ENCODE assay signal across 19 cellular contexts in the genomic region with DNA sequence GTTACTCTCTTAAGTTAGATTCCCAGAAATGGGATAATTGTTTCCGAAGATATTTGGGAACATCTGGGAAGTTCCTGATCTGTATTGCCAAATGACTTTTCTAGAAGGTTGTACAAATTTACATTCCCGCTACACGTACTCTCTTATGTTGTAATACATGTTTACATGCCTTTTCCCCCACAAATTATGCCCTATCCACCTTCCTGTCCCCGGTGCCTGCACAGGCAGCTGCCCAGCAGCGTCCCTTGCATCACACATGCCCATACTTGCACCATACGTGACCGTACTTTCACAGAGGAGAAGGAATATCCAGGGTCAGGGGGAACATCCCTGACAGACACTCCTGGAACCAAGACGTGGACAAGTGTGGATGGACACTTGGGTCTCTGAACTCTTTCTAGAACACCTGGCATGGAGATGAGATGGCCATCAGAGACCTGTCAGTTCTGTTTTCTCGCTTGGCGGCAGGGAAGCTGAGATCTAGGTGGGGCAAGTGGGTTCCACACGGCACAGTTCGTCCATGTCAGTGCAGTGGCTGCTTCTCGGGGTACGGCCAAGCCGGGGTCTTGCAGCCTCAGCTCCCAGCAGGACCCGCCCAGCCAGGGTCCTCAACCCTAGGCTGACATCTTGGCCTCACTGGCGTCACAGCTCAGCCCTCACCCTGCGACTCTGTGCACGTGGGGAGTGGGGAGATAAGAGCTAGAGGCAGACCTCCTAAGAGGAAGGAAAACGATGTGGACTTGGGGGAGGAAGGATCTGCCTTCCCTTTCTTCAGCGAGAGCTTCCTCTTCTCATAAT. TPM values are rescaled to one million over a fixed set of nuclear protein-coding genes. Genes with fewer than 3 reads are reported as not detected.
DNase-seq lines count a peak whose midpoint lies in the region; ATAC-seq, FAIRE-seq and TF ChIP-seq lines count a peak whose summit lies in the region.
"Had no signal": no experiment of that assay in that cellular context is flagged by ENCODE, and none has a peak within 500 bp of the region (broad histone marks: within the 10 kb centered on the region; RNA-seq: fewer than 3 reads in every experiment).

No MANE protein-coding gene starts in this region.

- H3K4me3 ChIP-seq in IMR-90 (ENCODE audit: insufficient read depth, low read depth, low read length) = no peak overlapping the region
- no peak overlapping the region for H3K4me3 ChIP-seq in K562
- no peak overlapping the region for H3K4me3 ChIP-seq in lower lobe of right lung
- H3K4me3 ChIP-seq in Peyer's patch = no peak overlapping the region
- H3K4me3 ChIP-seq: ovary, PC-9, thoracic aorta had no signal

- H3K4me1 ChIP-seq in IMR-90 (ENCODE audit: control insufficient read depth, insufficient read depth, low read length) (peaks cover 2% of the 10 kb centered on the region; the same call in 1 of the 2 replicates), K562 (replicated peaks in 1 of 2; ENCODE audit: control insufficient read depth in 2 of 2, insufficient read depth in 2 of 2, low read length in 2 of 2) (peaks cover 11 to 39% of the 10 kb centered on the region in 2 experiments; a peak in 4 of 5 replicates), lower lobe of right lung (peaks cover 19% of the 10 kb centered on the region), Peyer's patch (no peaks in the 10 kb centered on the region)

- ATAC-seq in IMR-90 (ENCODE audit: low read depth) (no peak; the same call in 1 of the 2 replicates), K562 (peak; percentile 18), lower lobe of right lung (peak; percentile 60 to 70), GM19463 (IDR thresholded peaks at IDR 0.05; ENCODE audit: unreplicated experiment) (no peak)
- ATAC-seq: activated CD8-positive, alpha-beta T cell treated with anti-CD3 and anti-CD28 coated beads for 36 hours; T-helper 17 cell had no signal

- no peaks in the 10 kb centered on the region for H3K79me1 ChIP-seq in IMR-90 (ENCODE audit: low read depth in 1 of 2, low read length in 2 of 2)

- H3K4ac ChIP-seq in IMR-90 (ENCODE audit: low read depth, low read length) = no peak overlapping the region; the same call in 1 of the 2 replicates

- H2BK5ac ChIP-seq in IMR-90 (ENCODE audit: low read depth, low read length, poor library complexity, severe bottlenecking) = no peak overlapping the region

- TF ChIP-seq POLR2A in IMR-90 (IDR thresholded peaks at IDR 0.05; ENCODE audit: low read depth, low read length) = no peak
- TF ChIP-seq POLR2A in K562 (conservative IDR thresholded peaks at IDR 0.05) = no peak
- no peak for TF ChIP-seq POLR2A in Peyer's patch (IDR thresholded peaks at IDR 0.05)

- H2BK120ac ChIP-seq in IMR-90 (ENCODE audit: low read depth, low read length) = no peak overlapping the region

- H3K27me3 ChIP-seq in IMR-90 (ENCODE audit: control insufficient read depth, insufficient read depth, low read length) (peaks cover 8% of the 10 kb centered on the region; the same call in 1 of the 2 replicates), K562 (ENCODE audit: control insufficient read depth in 2 of 2, insufficient read depth in 2 of 2, low read length in 2 of 2) (peaks cover 0 to 4% of the 10 kb centered on the region in 2 experiments; a peak in 1 of 5 replicates), lower lobe of right lung (ENCODE audit: low read depth) (no peaks in the 10 kb centered on the region), Peyer's patch (no peaks in the 10 kb centered on the region)
- H3K27me3 ChIP-seq: ovary had no signal

- no TSS peak for BruUV-seq in IMR-90 (replicated peaks; lab: Mats Ljungman, UMichigan)
- no TSS peak for BruUV-seq in K562 (replicated peaks; lab: Mats Ljungman, UMichigan)

- no peak overlapping the region for H4K8ac ChIP-seq in IMR-90 (ENCODE audit: low read depth in 2 of 2, low read length in 2 of 2)

- intact Hi-C loops in IMR-90 (cut with micrococcal nuclease) = no loop called here
- intact Hi-C loops in K562 (cut with micrococcal nuclease) = no loop called here
- intact Hi-C loops in lower lobe of right lung (cut with DNase I) = no loop called here

- dilution Hi-C loops in IMR-90 (cut with HindIII; ENCODE audit: low sequenced_read_pairs, unreplicated experiment) = no loop called here

- H2BK20ac ChIP-seq in IMR-90 (ENCODE audit: low read depth, low read length) = no peak overlapping the region

- H3K9me3 ChIP-seq in IMR-90 (ENCODE audit: control insufficient read depth, insufficient read depth, low read length) = peaks cover 5% of the 10 kb centered on the region
- H3K9me3 ChIP-seq in K562 (replicated peaks; ENCODE audit: control insufficient read depth, insufficient read depth, low read depth, low read length) = no peaks in the 10 kb centered on the region
- no peaks in the 10 kb centered on the region for H3K9me3 ChIP-seq in lower lobe of right lung
- H3K9me3 ChIP-seq in Peyer's patch = no peaks in the 10 kb centered on the region
- H3K9me3 ChIP-seq: ovary, thoracic aorta had no signal

- DNase-seq in AG20443 (ENCODE audit: low spot score) = peak; percentile 30
- DNase-seq in IMR-90 = peak; percentile 37
- no peak for DNase-seq in K562 (ENCODE audit: extremely low read depth in 1 of 4, low spot score in 3 of 4)
- DNase-seq in lower lobe of right lung = peak; percentile 63
- no peak for DNase-seq in Peyer's patch
- no peak for DNase-seq in hepatic stellate cell (ENCODE audit: low spot score)
- no peak for DNase-seq in NCI-H2081 treated with DMSO at 0.1 percent for 48 hours (lab: John Stamatoyannopoulos, UW)
- DNase-seq: activated CD8-positive, alpha-beta T cell treated with anti-CD3 and anti-CD28 coated beads for 36 hours; DMS 273 treated with DMSO at 0.1 percent for 48 hours; foreskin melanocyte; immature natural killer cell; NCI-H1048; ovary; PC-9; stimulated activated CD4-positive, alpha-beta T cell treated with anti-CD3 and anti-CD28 coated beads, Interleukin-15, amount 100 ng/mL, for 24 hours; T-helper 17 cell had no signal

- TF ChIP-seq CTCF in IMR-90 (conservative IDR thresholded peaks at IDR 0.05; ENCODE audit: low read depth, low read length) = no peak
- TF ChIP-seq CTCF in K562 (IDR thresholded peaks at IDR 0.05 in 2 of 3, conservative IDR thresholded peaks at IDR 0.05 in 1 of 3; ENCODE audit: insufficient read depth in 2 of 3, low read depth in 1 of 3, low read length in 3 of 3) = no peak
- no peak for TF ChIP-seq CTCF in lower lobe of right lung (IDR thresholded peaks at IDR 0.05)
- no peak for TF ChIP-seq CTCF in Peyer's patch (IDR thresholded peaks at IDR 0.05)

- no peak overlapping the region for H4K5ac ChIP-seq in IMR-90 (ENCODE audit: low read depth, low read length)

- no peak overlapping the region for H3K14ac ChIP-seq in IMR-90 (replicated peaks; ENCODE audit: low read depth, low read length)

- POLR2A ChIA-PET in IMR-90 (lab: Charles Lee; ENCODE audit: unreplicated experiment) (no interaction called here), K562 (lab: Yijun Ruan, JAX) (interaction anchor here (0.6 to 1.3 kb wide), 5 partner anchors 9 to 205 kb away, joined by 3 to 8 read pairs (median 4); no protein-coding TSS in a partner anchor)

- FAIRE-seq in K562 (lab: Jason Lieb, UNC) = peak; percentile 35
- FAIRE-seq: astrocyte had no signal

- H3K23ac ChIP-seq in IMR-90 (ENCODE audit: low read depth, low read length) = no peak overlapping the region

- H4K91ac ChIP-seq in IMR-90 (ENCODE audit: insufficient read depth, low read depth, low read length) = no peak overlapping the region

- H3K36me3 ChIP-seq in IMR-90 (ENCODE audit: control insufficient read depth, insufficient read depth, low read length) = no peaks in the 10 kb centered on the region
- no peaks in the 10 kb centered on the region for H3K36me3 ChIP-seq in K562 (ENCODE audit: control insufficient read depth, insufficient read depth, low read length)
- H3K36me3 ChIP-seq in lower lobe of right lung = no peaks in the 10 kb centered on the region
- H3K36me3 ChIP-seq in Peyer's patch = no peaks in the 10 kb centered on the region
- H3K36me3 ChIP-seq: ovary, thoracic aorta had no signal

- TF ChIP-seq EP300 in K562 (IDR thresholded peaks at IDR 0.05; ENCODE audit: low read length) = no peak

- H3K27ac ChIP-seq in IMR-90 (ENCODE audit: insufficient read depth, low read length) = no peak overlapping the region
- no peak overlapping the region for H3K27ac ChIP-seq in K562 (ENCODE audit: extremely low read depth, low read depth, low read length)
- H3K27ac ChIP-seq in lower lobe of right lung = no peak overlapping the region
- H3K27ac ChIP-seq in Peyer's patch = no peak overlapping the region
- H3K27ac ChIP-seq: ovary, PC-9, thoracic aorta had no signal

- WGBS in IMR-90 (ENCODE audit: extremely low coverage in 2 of 2, insufficient read length in 1 of 2), 2 experiments = 96% methylated on average over 4 of the region's 21 CpGs; no CpG with 5 or more reads in 1 of the 2 experiments
- 49% methylated on average over 20 of the region's 21 CpGs for WGBS in K562 (ENCODE audit: insufficient coverage, low coverage, missing lambda C conversion rate)

- H2AFZ ChIP-seq in IMR-90 (replicated peaks; ENCODE audit: low read length, poor library complexity) (peak overlapping the region; percentile 49), K562 (ENCODE audit: low read depth, low read length) (peak overlapping the region; percentile 87)
- H2AFZ ChIP-seq: PC-9 had no signal

- H2AK5ac ChIP-seq in IMR-90 (ENCODE audit: low read depth, low read length) = peak overlapping the region; percentile 73; the same call in 1 of the 2 replicates

- CTCF ChIA-PET in IMR-90 (lab: Yijun Ruan, JAX) = no interaction called here
- CTCF ChIA-PET in K562 (lab: Yijun Ruan, JAX; ENCODE audit: low intra/inter-chr PET ratio) = no interaction called here

- no peak overlapping the region for H2BK15ac ChIP-seq in IMR-90 (ENCODE audit: low read depth, low read length)

- H4K20me1 ChIP-seq in IMR-90 (ENCODE audit: insufficient read depth, low read length) = no peaks in the 10 kb centered on the region
- no peaks in the 10 kb centered on the region for H4K20me1 ChIP-seq in K562 (replicated peaks; ENCODE audit: control insufficient read depth, insufficient read depth, low read length)

- H3K9me1 ChIP-seq in IMR-90 (ENCODE audit: insufficient read depth, low read length) = 0 out of 2 replicates have a peak, but pooled peaks cover 6% of the 10 kb centered on the region
- no peaks in the 10 kb centered on the region for H3K9me1 ChIP-seq in K562 (ENCODE audit: control insufficient read depth, insufficient read depth, low read length)

- H3K18ac ChIP-seq in IMR-90 (ENCODE audit: low read depth, low read length) = peak overlapping the region; percentile 33; the same call in 1 of the 2 replicates

- TF ChIP-seq RAD21 in IMR-90 (IDR thresholded peaks at IDR 0.05; ENCODE audit: low read length) = no peak
- TF ChIP-seq RAD21 in K562 (CRISPR knock-in tag; conservative IDR thresholded peaks at IDR 0.05 in 1 of 2, IDR thresholded peaks at IDR 0.05 in 1 of 2) = no peak

- H3K79me2 ChIP-seq in K562 (ENCODE audit: control insufficient read depth, insufficient read depth, low read length) = no peaks in the 10 kb centered on the region

- H3K9ac ChIP-seq in IMR-90 (ENCODE audit: low read depth, low read length) = no peak overlapping the region
- peak overlapping the region in 1 of 2 experiments; percentile 69; a peak in 2 of 4 replicates for H3K9ac ChIP-seq in K562 (ENCODE audit: insufficient read depth in 1 of 2, low read depth in 2 of 2, low read length in 2 of 2)

- H3K4me2 ChIP-seq in IMR-90 (ENCODE audit: low read depth, low read length) (no peak overlapping the region), K562 (ENCODE audit: insufficient read depth, low read length) (peak overlapping the region; percentile 17; the same call in 1 of the 2 replicates)
- H3K4me2 ChIP-seq: PC-9 had no signal

- in situ Hi-C loops in IMR-90 (cut with MboI; ENCODE audit: low sequenced_read_pairs) (no loop called here), K562 (cut with MboI) (no loop called here)

- no peak overlapping the region for H3K56ac ChIP-seq in IMR-90 (ENCODE audit: extremely low read depth, insufficient read depth, low read length)

- peak overlapping the region; percentile 90 for H2AK9ac ChIP-seq in IMR-90 (replicated peaks; ENCODE audit: low read depth, low read length, poor library complexity)

RNA-seq across cellular contexts. Expression of a gene that starts 24.0 kb away (rescaled TPM):
- 2.0 and 2.2 TPM in 2 replicates for total RNA-seq in IMR-90 (2012; rRNA removed)
- polyA plus RNA-seq in IMR-90 (2012; rRNA removed) = 2.4 and 2.5 TPM in 2 replicates
- polyA plus RNA-seq in IMR-90 (2012; cell fraction: cytosol; rRNA removed) = 2.4 TPM in 2 replicates
- 2.3 and 3.4 TPM in 2 replicates for polyA plus RNA-seq in IMR-90 (2012; cell fraction: nucleus; rRNA removed; ENCODE audit: low replicate concordance)
- 14.2 and 14.4 TPM in 2 replicates for total RNA-seq in K562 (2011; cell fraction: chromatin; rRNA removed; ENCODE audit: low replicate concordance)
- total RNA-seq in K562 (2011; cell fraction: nucleolus; rRNA removed) = 11.3 and 12.0 TPM in 2 replicates
- total RNA-seq in K562 (2011; cell fraction: nucleoplasm; rRNA removed) = 14.4 and 15.9 TPM in 2 replicates
- total RNA-seq in K562 (2014; rRNA removed) = 5.6 and 8.7 TPM in 2 replicates
- total RNA-seq in K562 (2014; rRNA removed; fragmentation: Illumina TruSeq; extraction: Trizol) = 6.1 and 6.5 TPM in 2 replicates
- 6.7 and 7.1 TPM in 2 replicates for total RNA-seq in K562 (2015; rRNA removed; fragmentation: Illumina TruSeq; extraction: Trizol)
- total RNA-seq in K562 (2021) = 13.1 and 13.4 TPM in 2 replicates
- polyA plus RNA-seq in K562 (2011; rRNA removed) = 11.4 and 19.6 TPM in 2 replicates
- 7.0 and 9.5 TPM in 2 replicates for polyA plus RNA-seq in K562 (2011; cell fraction: cytosol; rRNA removed)
- polyA plus RNA-seq in K562 (2011; cell fraction: nucleus; rRNA removed) = 12.5 and 13.4 TPM in 2 replicates
- polyA plus RNA-seq in K562 (2012) = 5.1 and 7.4 TPM in 2 replicates
- polyA plus RNA-seq in K562 (2014; fragmentation: Illumina TruSeq; extraction: Trizol) = 10.7 and 10.8 TPM in 2 replicates
- polyA plus RNA-seq in K562 (2014; fragmentation: Nextera tagmentation; extraction: Ambion mirVana) = 1 to 10 TPM; 2.1 to 3.0 TPM
- 6.2 and 6.5 TPM in 2 replicates for polyA plus RNA-seq in K562 (2014; rRNA removed)
- 11.9 and 14.6 TPM in 2 replicates for polyA minus RNA-seq in K562 (2011; rRNA and poly(A)+ RNA removed)
- 7.5 and 8.1 TPM in 2 replicates for polyA minus RNA-seq in K562 (2011; cell fraction: cytosol; rRNA and poly(A)+ RNA removed)
- 4.7 and 8.6 TPM in 2 replicates for polyA minus RNA-seq in K562 (2011; cell fraction: nucleus; rRNA and poly(A)+ RNA removed)
- total RNA-seq in lower lobe of right lung = 40.8 TPM
- 10 to 100 TPM in 2 of 4 donors, 1 to 10 TPM in 2; 4.0 to 17.3 (median 11.5) TPM for total RNA-seq in Peyer's patch

Comparison
In these comparisons a context has a peak if more than half of its experiments do, and no peak if none do; other contexts are left out.
1. DNase-seq: peak in AG20443 (single experiment), IMR-90 (single experiment) and lower lobe of right lung (single experiment); none in K562 (0 of 4), Peyer's patch (0 of 3), hepatic stellate cell (single experiment) and NCI-H2081 treated with DMSO at 0.1 percent for 48 hours (single experiment).
2. ATAC-seq: peak in K562 (single experiment) and lower lobe of right lung (2 of 2); none in IMR-90 (single experiment) and GM19463 (single experiment).